ENCODE assay signal across 8 cellular contexts in genomic region chr1:159010398-159010797, GRCh38. TPM values are rescaled to one million over a fixed set of nuclear protein-coding genes. Genes with fewer than 3 reads are reported as not detected.
DNase-seq lines count a peak whose midpoint lies in the region; ATAC-seq, FAIRE-seq and TF ChIP-seq lines count a peak whose summit lies in the region.

No MANE protein-coding gene starts in this region.

- peaks cover 68% of the 10 kb centered on the region for H3K36me3 Mint-ChIP-seq in activated CD4-positive, alpha-beta memory T cell treated with anti-CD3 and anti-CD28 coated beads, Interleukin-2, amount 10 ng/mL, durations not matched to agents 7 days and 5 days (ENCODE audit: low read depth)

- TF ChIP-seq CTCF in foreskin fibroblast (IDR thresholded peaks at IDR 0.05; ENCODE audit: low read depth, low read length) = no peak

- peak overlapping the region; percentile 98 for H3K27ac ChIP-seq in GM23248
- H3K27ac ChIP-seq in small intestine (ENCODE audit: low read depth in 1 of 2, low read length in 1 of 2) = peak overlapping the region; percentile 73 to 95

- H3K79me2 ChIP-seq in GM23248 (ENCODE audit: insufficient read depth) = peaks cover 54% of the 10 kb centered on the region

- peaks cover 46% of the 10 kb centered on the region for H3K4me1 Mint-ChIP-seq in activated CD4-positive, alpha-beta memory T cell treated with anti-CD3 and anti-CD28 coated beads, Interleukin-2, amount 10 ng/mL, durations not matched to agents 7 days and 5 days

- peak overlapping the region; percentile 91 for H3K4me2 ChIP-seq in GM23248 (ENCODE audit: unreplicated experiment)

- H3K9me2 ChIP-seq in GM23248 (ENCODE audit: insufficient read depth) = no peaks in the 10 kb centered on the region

- no peaks in the 10 kb centered on the region for H3K9me3 ChIP-seq in GM23248 (ENCODE audit: low read depth)
- no peaks in the 10 kb centered on the region for H3K9me3 ChIP-seq in small intestine (ENCODE audit: control insufficient read depth, low read depth)

- H3K9me3 Mint-ChIP-seq in activated CD4-positive, alpha-beta memory T cell treated with anti-CD3 and anti-CD28 coated beads, Interleukin-2, amount 10 ng/mL, durations not matched to agents 7 days and 5 days = no peaks in the 10 kb centered on the region

- peak overlapping the region; percentile 94 for H3K4me3 ChIP-seq in GM23248
- H3K4me3 ChIP-seq in foreskin fibroblast (ENCODE audit: low read depth in 1 of 2, low read length in 2 of 2) = peak overlapping the region; percentile 58 to 89
- peak overlapping the region; percentile 34 to 57 for H3K4me3 ChIP-seq in small intestine (ENCODE audit: low read depth in 1 of 2, low read length in 2 of 2)

- CTCF ChIA-PET in activated CD4-positive, alpha-beta memory T cell treated with anti-CD3 and anti-CD28 coated beads, Interleukin-2, amount 10 ng/mL, durations not matched to agents 7 days and 5 days (lab: Charles Lee) = interaction anchor here (1.1 to 2.6 kb wide), 4 partner anchors 12 to 66 kb away, joined by 3 to 12 read pairs (median 8); partner anchors contain the start of gene AIM2

- H3K27ac Mint-ChIP-seq in activated CD4-positive, alpha-beta memory T cell treated with anti-CD3 and anti-CD28 coated beads, Interleukin-2, amount 10 ng/mL, durations not matched to agents 7 days and 5 days = peak overlapping the region; percentile 100

- peaks cover 35% of the 10 kb centered on the region for H3K4me1 ChIP-seq in GM23248 (ENCODE audit: insufficient read depth)
- peaks cover 0 to 8% of the 10 kb centered on the region in 2 donors for H3K4me1 ChIP-seq in small intestine (ENCODE audit: control insufficient read depth in 2 of 2, insufficient read depth in 1 of 2, low read depth in 1 of 2, low read length in 1 of 2)

- H4K20me1 ChIP-seq in GM23248 (ENCODE audit: insufficient read depth) = no peaks in the 10 kb centered on the region

- DNase-seq in GM23248 (peak; percentile 32), foreskin fibroblast (no peak), small intestine (no peak), dermis blood vessel endothelial cell (no peak)
- no peak for DNase-seq in activated CD4-positive, alpha-beta memory T cell treated with anti-CD3 and anti-CD28 coated beads, Interleukin-2, amount 10 ng/mL, durations not matched to agents 7 days and 5 days
- no peak for DNase-seq in stimulated activated naive CD4-positive, alpha-beta T cell treated with Interleukin-2 at 50 U/mL for 16 hours (lab: John Stamatoyannopoulos, UW)

- peaks cover 26% of the 10 kb centered on the region for H3F3A ChIP-seq in GM23248 (ENCODE audit: insufficient read depth)

- no peaks in the 10 kb centered on the region for H3K27me3 Mint-ChIP-seq in activated CD4-positive, alpha-beta memory T cell treated with anti-CD3 and anti-CD28 coated beads, Interleukin-2, amount 10 ng/mL, durations not matched to agents 7 days and 5 days

- no peak for ATAC-seq in GM21423 (IDR thresholded peaks at IDR 0.05; ENCODE audit: unreplicated experiment)
- no peak for ATAC-seq in HG03108 (IDR thresholded peaks at IDR 0.05; ENCODE audit: unreplicated experiment)

- peak overlapping the region; percentile 99 for H3K4me3 Mint-ChIP-seq in activated CD4-positive, alpha-beta memory T cell treated with anti-CD3 and anti-CD28 coated beads, Interleukin-2, amount 10 ng/mL, durations not matched to agents 7 days and 5 days

- peak overlapping the region; percentile 97 for H3K9ac ChIP-seq in GM23248

- peaks cover 11% of the 10 kb centered on the region for H3K36me3 ChIP-seq in GM23248 (ENCODE audit: low read depth)
- H3K36me3 ChIP-seq in small intestine (ENCODE audit: control insufficient read depth in 2 of 2, insufficient read depth in 2 of 2, low read length in 2 of 2) = no peaks in the 10 kb centered on the region

- 0 to 2% methylated on average over 5 of the region's 5 CpGs for WGBS in GM23248 (ENCODE audit: low coverage in 1 of 2, low lambda C conversion rate in 2 of 2, missing lambda C conversion rate in 2 of 2), 2 experiments
- WGBS in small intestine, 3 donors = 4 to 18% (median 15%) methylated on average over 5 of the region's 5 CpGs

- H3K27me3 ChIP-seq in GM23248 (replicated peaks; ENCODE audit: insufficient read depth) (no peaks in the 10 kb centered on the region), small intestine (ENCODE audit: control insufficient read depth in 2 of 2, insufficient read depth in 2 of 2, low read length in 2 of 2) (no peaks in the 10 kb centered on the region)

- FAIRE-seq in small intestine (lab: Jason Lieb, UNC) = no peak

- in situ Hi-C loops in GM23248 (cut with MboI) = no loop called here

- peak overlapping the region; percentile 77 for H2AFZ ChIP-seq in GM23248

- POLR2A ChIA-PET in activated CD4-positive, alpha-beta memory T cell treated with anti-CD3 and anti-CD28 coated beads, Interleukin-2, amount 10 ng/mL, durations not matched to agents 7 days and 5 days (lab: Charles Lee) = interaction anchor here (0.6 to 6.4 kb wide), 13 partner anchors 8 to 1869 kb away, joined by 4 to 260 read pairs (median 19); partner anchors contain the start of genes AIM2, PYHIN1 and TAGLN2

RNA-seq across cellular contexts. Expression of gene IFI16, which starts 0.7 kb away (rescaled TPM):
- 36.4 and 45.5 TPM in 2 replicates for total RNA-seq in GM23248 (2014; rRNA removed; shearing (Covaris generic))
- polyA plus RNA-seq in GM23248 (2016; fragmentation: Nextera tagmentation; extraction: Ambion mirVana) = 88.1 and 88.9 TPM in 2 replicates
- total RNA-seq in activated CD4-positive, alpha-beta memory T cell treated with anti-CD3 and anti-CD28 coated beads, Interleukin-2, amount 10 ng/mL, durations not matched to agents 7 days and 5 days = 100 to 1,000 TPM; 394 to 395 TPM
- 10 to 100 TPM in 2 of 3 donors, 1 to 10 TPM in 1; 6.5 to 40.8 (median 23.0) TPM for polyA plus RNA-seq in small intestine
- total RNA-seq in dermis blood vessel endothelial cell = 101 and 103 TPM in 2 replicates
